In the genomic region with DNA sequence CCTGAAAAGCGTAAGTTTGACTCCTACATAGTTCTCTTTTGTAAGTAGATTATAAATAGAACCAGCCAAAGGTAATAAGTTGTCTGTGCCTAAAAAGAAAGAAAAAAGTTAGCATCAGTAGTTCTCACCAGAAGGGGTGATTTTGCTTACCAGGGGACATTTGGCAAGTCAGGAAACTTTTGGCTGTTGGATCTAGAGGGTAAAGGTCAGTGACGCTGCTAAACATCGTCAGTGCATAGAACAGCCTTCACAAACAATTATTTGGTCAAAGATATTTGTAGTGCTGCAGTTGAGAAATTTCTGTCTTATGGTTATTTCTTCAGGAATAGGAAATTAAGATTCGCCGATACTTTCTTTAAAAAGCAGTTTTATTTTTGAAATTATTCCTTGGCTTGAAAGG, we compare ENCODE assay signal across 1 cellular context.
A peak's percentile ranks its signal among the peaks of the same experiment; 100 is the strongest.
TF ChIP-seq lines count a peak whose summit lies in the region.

No MANE protein-coding gene starts in this region.

TF ChIP-seq in HepG2, 621 proteins besides CTCF, POLR2A, EP300 and RAD21 (continued from another document and continues in another):
- TF ChIP-seq ZNF407 (CRISPR knock-in tag; IDR thresholded peaks at IDR 0.05; ENCODE audit: not compliant biosample characterization), result no peak
- TF ChIP-seq RXRB (CRISPR knock-in tag; IDR thresholded peaks at IDR 0.05; ENCODE audit: borderline replicate concordance), result no peak
- no peak for TF ChIP-seq PREB (CRISPR knock-in tag; IDR thresholded peaks at IDR 0.05)
- TF ChIP-seq ZNF383 (CRISPR knock-in tag; IDR thresholded peaks at IDR 0.05; ENCODE audit: borderline replicate concordance), result no peak
- no peak for TF ChIP-seq PCBP1 (IDR thresholded peaks at IDR 0.05; ENCODE audit: borderline replicate concordance, low read depth, low read length)
- TF ChIP-seq, protein P1, sequence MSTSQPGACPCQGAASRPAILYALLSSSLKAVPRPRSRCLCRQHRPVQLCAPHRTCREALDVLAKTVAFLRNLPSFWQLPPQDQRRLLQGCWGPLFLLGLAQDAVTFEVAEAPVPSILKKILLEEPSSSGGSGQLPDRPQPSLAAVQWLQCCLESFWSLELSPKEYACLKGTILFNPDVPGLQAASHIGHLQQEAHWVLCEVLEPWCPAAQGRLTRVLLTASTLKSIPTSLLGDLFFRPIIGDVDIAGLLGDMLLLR (CRISPR knock-in tag; IDR thresholded peaks at IDR 0.05), result no peak
- TF ChIP-seq SOX13 (IDR thresholded peaks at IDR 0.05), result no peak
- no peak for TF ChIP-seq SOX13 (CRISPR knock-in tag; conservative IDR thresholded peaks at IDR 0.05 in 1 of 2, IDR thresholded peaks at IDR 0.05 in 1 of 2)
- TF ChIP-seq ZNF737 (CRISPR knock-in tag; IDR thresholded peaks at IDR 0.05; ENCODE audit: borderline replicate concordance), result no peak
- TF ChIP-seq SRY (CRISPR knock-in tag; IDR thresholded peaks at IDR 0.05), result no peak
- no peak for TF ChIP-seq SRSF9 (IDR thresholded peaks at IDR 0.05; ENCODE audit: borderline replicate concordance, insufficient read depth, low read depth, low read length, poor library complexity, severe bottlenecking)
- no peak for TF ChIP-seq ZNF879 (CRISPR knock-in tag; IDR thresholded peaks at IDR 0.05)
- no peak for TF ChIP-seq PAX8 (CRISPR knock-in tag; IDR thresholded peaks at IDR 0.05; ENCODE audit: borderline replicate concordance)
- no peak for TF ChIP-seq SIN3B (IDR thresholded peaks at IDR 0.05; ENCODE audit: low read length)
- no peak for TF ChIP-seq JUN (CRISPR knock-in tag; IDR thresholded peaks at IDR 0.05)
- TF ChIP-seq ZNF761 (CRISPR knock-in tag; conservative IDR thresholded peaks at IDR 0.05), result no peak
- TF ChIP-seq ZNF543 (CRISPR knock-in tag; IDR thresholded peaks at IDR 0.05), result no peak
- no peak for TF ChIP-seq THAP9 (CRISPR knock-in tag; IDR thresholded peaks at IDR 0.05; ENCODE audit: borderline replicate concordance)
- no peak for TF ChIP-seq PBX2 (CRISPR knock-in tag; IDR thresholded peaks at IDR 0.05)
- TF ChIP-seq, protein P2, sequence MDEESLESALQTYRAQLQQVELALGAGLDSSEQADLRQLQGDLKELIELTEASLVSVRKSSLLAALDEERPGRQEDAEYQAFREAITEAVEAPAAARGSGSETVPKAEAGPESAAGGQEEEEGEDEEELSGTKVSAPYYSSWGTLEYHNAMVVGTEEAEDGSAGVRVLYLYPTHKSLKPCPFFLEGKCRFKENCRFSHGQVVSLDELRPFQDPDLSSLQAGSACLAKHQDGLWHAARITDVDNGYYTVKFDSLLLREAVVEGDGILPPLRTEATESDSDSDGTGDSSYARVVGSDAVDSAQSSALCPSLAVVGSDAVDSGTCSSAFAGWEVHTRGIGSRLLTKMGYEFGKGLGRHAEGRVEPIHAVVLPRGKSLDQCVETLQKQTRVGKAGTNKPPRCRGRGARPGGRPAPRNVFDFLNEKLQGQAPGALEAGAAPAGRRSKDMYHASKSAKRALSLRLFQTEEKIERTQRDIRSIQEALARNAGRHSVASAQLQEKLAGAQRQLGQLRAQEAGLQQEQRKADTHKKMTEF (CRISPR knock-in tag; IDR thresholded peaks at IDR 0.05), result no peak
- no peak for TF ChIP-seq ZNF253 (CRISPR knock-in tag; IDR thresholded peaks at IDR 0.05; ENCODE audit: borderline replicate concordance)
- TF ChIP-seq NR2F1 (CRISPR knock-in tag; IDR thresholded peaks at IDR 0.05), result 0 out of 4 replicates have a peak, but pooled peaks of 1 of the 2 experiments have one; percentile 26
- no peak for TF ChIP-seq ZNF350 (CRISPR knock-in tag; IDR thresholded peaks at IDR 0.05; ENCODE audit: borderline replicate concordance, low read depth)
- no peak for TF ChIP-seq SPEN (CRISPR knock-in tag; IDR thresholded peaks at IDR 0.05; ENCODE audit: low read depth)
- no peak for TF ChIP-seq ZFP1 (CRISPR knock-in tag; IDR thresholded peaks at IDR 0.05)
- TF ChIP-seq PRDM10 (CRISPR knock-in tag; IDR thresholded peaks at IDR 0.05; ENCODE audit: low read depth), result no peak
- no peak for TF ChIP-seq TBL1XR1 (IDR thresholded peaks at IDR 0.05; ENCODE audit: borderline replicate concordance, low read length, partially characterized antibody)
- peak; percentile 52 for TF ChIP-seq NR2F6 (IDR thresholded peaks at IDR 0.05)
- TF ChIP-seq NR2F6 (CRISPR knock-in tag; IDR thresholded peaks at IDR 0.05), result 0 out of 2 replicates have a peak, but pooled peaks have one; percentile 18
- no peak for TF ChIP-seq FOXO4 (CRISPR knock-in tag; conservative IDR thresholded peaks at IDR 0.05)
- TF ChIP-seq, protein P3, sequence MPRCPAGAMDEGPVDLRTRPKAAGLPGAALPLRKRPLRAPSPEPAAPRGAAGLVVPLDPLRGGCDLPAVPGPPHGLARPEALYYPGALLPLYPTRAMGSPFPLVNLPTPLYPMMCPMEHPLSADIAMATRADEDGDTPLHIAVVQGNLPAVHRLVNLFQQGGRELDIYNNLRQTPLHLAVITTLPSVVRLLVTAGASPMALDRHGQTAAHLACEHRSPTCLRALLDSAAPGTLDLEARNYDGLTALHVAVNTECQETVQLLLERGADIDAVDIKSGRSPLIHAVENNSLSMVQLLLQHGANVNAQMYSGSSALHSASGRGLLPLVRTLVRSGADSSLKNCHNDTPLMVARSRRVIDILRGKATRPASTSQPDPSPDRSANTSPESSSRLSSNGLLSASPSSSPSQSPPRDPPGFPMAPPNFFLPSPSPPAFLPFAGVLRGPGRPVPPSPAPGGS (CRISPR knock-in tag; IDR thresholded peaks at IDR 0.05), result no peak
- TF ChIP-seq HOXA9 (CRISPR knock-in tag; IDR thresholded peaks at IDR 0.05; ENCODE audit: borderline replicate concordance), result no peak
- no peak for TF ChIP-seq ZNF615 (CRISPR knock-in tag; IDR thresholded peaks at IDR 0.05; ENCODE audit: borderline replicate concordance)
- TF ChIP-seq ZMYM4 (CRISPR knock-in tag; IDR thresholded peaks at IDR 0.05), result 0 out of 2 replicates have a peak, but pooled peaks have one; percentile 14
